ENCODE assay signal across 24 cellular contexts in the genomic region with DNA sequence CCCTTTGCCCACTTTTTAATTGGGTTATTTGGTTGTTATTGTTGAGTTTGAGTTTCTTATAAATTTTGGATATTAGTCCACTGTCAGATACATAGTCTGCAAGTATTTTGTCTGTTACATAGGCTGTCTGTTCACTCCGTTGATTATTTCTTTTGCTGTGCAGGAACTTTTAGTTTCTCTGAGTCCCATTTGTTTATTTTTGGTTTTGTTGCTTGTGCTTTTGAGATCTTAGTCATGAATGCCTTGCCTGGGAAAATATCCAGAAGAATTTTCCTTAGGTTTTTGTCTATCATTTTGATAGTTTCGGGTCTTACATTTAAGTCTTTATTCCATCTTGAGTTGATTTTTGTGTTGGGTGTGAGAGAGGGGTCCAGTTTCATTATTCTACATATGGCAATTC.
"Had no signal": no experiment of that assay in that cellular context is flagged by ENCODE, and none has a peak within 500 bp of the region (broad histone marks: within the 10 kb centered on the region; RNA-seq: fewer than 3 reads in every experiment).

No MANE protein-coding gene starts in this region.

- DNase-seq: activated CD4-positive, alpha-beta T cell treated with anti-CD3 and anti-CD28 coated beads for 48 hours; activated CD4-positive, alpha-beta T cell treated with anti-CD3 and anti-CD28 coated beads, Interleukin-2, amount 50 U/mL, for 4 hours; activated CD4-positive, CD25-positive, alpha-beta regulatory T cell treated with anti-CD3 and anti-CD28 coated beads, Interleukin-2, amount 50 U/mL, for 72 hours; activated CD8-positive, alpha-beta memory T cell treated with anti-CD3 and anti-CD28 coated beads, Interleukin-2, amount 50 U/mL, for 48 hours; activated CD8-positive, alpha-beta T cell treated with anti-CD3 and anti-CD28 coated beads, Interleukin-2, amount 10 ng/mL, durations not matched to agents 7 days and 5 days; activated effector memory CD4-positive, alpha-beta T cell treated with Interleukin-2 at 50 U/mL for 16 hours; activated naive CD4-positive, alpha-beta T cell; activated naive CD8-positive, alpha-beta T cell treated with anti-CD3 and anti-CD28 coated beads, Interleukin-2, amount 50 U/mL, for 24 hours; activated T-cell treated with anti-CD3 and anti-CD28 coated beads, Interleukin-2, amount 50 U/mL, for 24 hours; amygdala; MM.1S; NCI-H1105; NCI-H1436; NCI-H1694 treated with DMSO at 0.1 percent for 48 hours; NCI-H2029 treated with DMSO at 0.1 percent for 48 hours; NCI-H345; NCI-H510A treated with DMSO at 0.1 percent for 48 hours; NCI-H69; NK-92 treated with Interleukin-12 subunit alpha and Interleukin-12 subunit beta, amount 100 ng/mL, for 24 hours; OCI-M1; Right ventricle myocardium superior; RPMI8226; SW 1271 had no signal

- H3K4me3 ChIP-seq: SJSA1 had no signal
